ENCODE assay signal across 6 cellular contexts in the genomic region with DNA sequence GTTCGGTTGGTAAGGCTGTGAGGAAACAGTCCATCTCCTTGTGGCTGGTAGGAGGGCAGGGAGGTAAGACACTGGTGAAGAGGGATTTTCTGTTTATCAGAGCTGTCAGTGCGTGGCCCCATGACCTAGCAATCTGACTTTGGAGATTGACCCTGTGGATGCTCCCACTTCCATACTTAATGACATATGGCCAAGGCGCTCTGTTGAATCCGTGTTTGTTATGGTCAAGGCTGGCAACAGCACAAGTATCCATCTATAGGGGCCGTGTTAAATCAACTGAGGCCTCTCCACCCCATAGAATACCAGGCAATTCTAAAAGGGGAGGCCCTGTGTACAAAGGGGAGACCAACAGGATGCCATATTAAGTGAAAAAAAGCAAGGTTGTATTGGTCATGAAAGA. TPM values are rescaled to one million over a fixed set of nuclear protein-coding genes. Genes with fewer than 3 reads are reported as not detected.
"Had no signal": no experiment of that assay in that cellular context is flagged by ENCODE, and none has a peak within 500 bp of the region (broad histone marks: within the 10 kb centered on the region; RNA-seq: fewer than 3 reads in every experiment).

No MANE protein-coding gene starts in this region.

- H3K27ac ChIP-seq: HL-60 had no signal

- H3K4me1 Mint-ChIP-seq: IgD-negative memory B cell had no signal

- H3K9me3 Mint-ChIP-seq: IgD-negative memory B cell had no signal

- ATAC-seq: HepG2, K562 had no signal

- H3K4me3 Mint-ChIP-seq: IgD-negative memory B cell had no signal

- H3K4me3 ChIP-seq: K562 had no signal

- H3K27ac Mint-ChIP-seq: IgD-negative memory B cell had no signal

- DNase-seq: IMR-90, KBM-7 had no signal

RNA-seq across cellular contexts. Expression of a gene that starts 25.6 kb away (rescaled TPM):
- total RNA-seq: K562 had no signal
- polyA plus RNA-seq: IgD-negative memory B cell, K562 had no signal
